Comparison of ENCODE assay signal across 7 cellular contexts in the genomic region with DNA sequence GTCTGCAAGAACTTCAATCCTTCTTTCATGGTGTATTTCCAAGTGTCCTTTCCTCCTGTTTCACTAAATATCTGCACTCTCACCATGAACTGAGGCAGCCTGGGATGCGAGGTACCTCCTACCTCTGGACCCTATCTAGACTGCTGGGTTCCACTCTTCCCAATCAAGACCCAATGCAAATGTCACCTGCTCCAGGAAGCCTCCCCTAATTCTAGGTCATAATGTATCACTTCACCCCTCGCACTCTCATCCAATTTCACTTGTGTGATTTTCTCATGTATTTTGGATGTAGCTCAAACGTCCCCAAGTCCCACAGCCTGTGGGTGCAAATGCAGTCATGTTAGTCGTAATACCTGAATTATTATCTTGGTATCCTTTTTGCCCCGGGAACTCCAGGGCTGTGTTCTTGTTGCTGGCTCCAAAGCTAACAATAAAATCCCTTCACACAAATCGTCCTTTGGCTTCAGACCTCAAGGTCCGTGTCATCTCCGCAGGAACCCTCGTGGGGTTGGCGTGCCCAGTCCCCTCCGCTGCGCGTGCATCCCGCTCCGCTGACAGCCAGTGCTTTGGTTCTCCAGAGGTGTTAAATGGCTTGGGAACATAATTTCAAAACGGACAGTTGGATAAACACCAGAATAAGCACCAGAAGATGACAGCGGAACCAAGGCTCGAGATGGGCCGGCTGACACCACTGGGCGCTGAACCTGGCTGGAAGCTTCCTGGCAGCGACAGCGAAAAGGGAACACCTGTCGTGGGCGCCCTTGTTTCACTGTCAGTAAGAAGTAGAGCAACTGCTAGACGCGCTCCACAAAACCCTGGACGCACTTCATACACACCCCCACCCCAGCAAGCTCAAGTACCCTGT. TPM values are rescaled to one million over a fixed set of nuclear protein-coding genes. Genes with fewer than 3 reads are reported as not detected.
DNase-seq lines count a peak whose midpoint lies in the region; ATAC-seq and TF ChIP-seq lines count a peak whose summit lies in the region.

No MANE protein-coding gene starts in this region.

- H3K9me3 Mint-ChIP-seq in activated CD8-positive, alpha-beta T cell treated with anti-CD3 and anti-CD28 coated beads for 36 hours: peaks cover 15% of the 10 kb centered on the region

- H3K36me3 ChIP-seq in iPS DF 6.9 (ENCODE audit: control insufficient read depth, insufficient read depth, low read length) (no peaks in the 10 kb centered on the region), spleen (no peaks in the 10 kb centered on the region)

- CTCF ChIA-PET in activated CD8-positive, alpha-beta T cell treated with anti-CD3 and anti-CD28 coated beads for 36 hours (lab: Charles Lee): interaction anchor here (0.7 to 1.3 kb wide), 5 partner anchors 13 to 124 kb away, joined by 3 read pairs; no protein-coding TSS in a partner anchor

- H3K4me3 ChIP-seq in HL-60 (replicated peaks; ENCODE audit: insufficient read depth, low read length) (peak overlapping the region; percentile 72), iPS DF 6.9 (ENCODE audit: low read length) (peak overlapping the region; percentile 54; the same call in 1 of the 2 replicates), spleen (peak overlapping the region; percentile 60 to 86 (median 68))

- no peaks in the 10 kb centered on the region for H3K27me3 ChIP-seq in HL-60 (ENCODE audit: insufficient read depth, poor library complexity, severe bottlenecking)
- no peaks in the 10 kb centered on the region for H3K27me3 ChIP-seq in iPS DF 6.9 (ENCODE audit: control insufficient read depth, insufficient read depth, low read length)
- no peaks in the 10 kb centered on the region for H3K27me3 ChIP-seq in spleen (replicated peaks in 1 of 7)

- TF ChIP-seq CTCF in HL-60 (IDR thresholded peaks at IDR 0.05; ENCODE audit: insufficient read depth, low read length): no peak
- no peak for TF ChIP-seq CTCF in activated CD8-positive, alpha-beta T cell treated with anti-CD3 and anti-CD28 coated beads for 36 hours (IDR thresholded peaks at IDR 0.05)
- TF ChIP-seq CTCF in spleen (IDR thresholded peaks at IDR 0.05 in 8 of 11, conservative IDR thresholded peaks at IDR 0.05 in 3 of 11): no peak
- no peak for TF ChIP-seq CTCF in GM10266 (IDR thresholded peaks at IDR 0.05; ENCODE audit: control insufficient read depth, insufficient read depth, low read depth, missing control alignments)

- no peaks in the 10 kb centered on the region for H3K27me3 Mint-ChIP-seq in activated CD8-positive, alpha-beta T cell treated with anti-CD3 and anti-CD28 coated beads for 36 hours

- POLR2A ChIA-PET in activated CD8-positive, alpha-beta T cell treated with anti-CD3 and anti-CD28 coated beads for 36 hours (lab: Charles Lee): interaction anchor here (0.7 to 3.9 kb wide), 3 partner anchors 42 to 223 kb away, joined by 3 to 50 read pairs (median 3); a partner anchor contains a TSS

- H3K4me3 Mint-ChIP-seq in activated CD8-positive, alpha-beta T cell treated with anti-CD3 and anti-CD28 coated beads for 36 hours: peak overlapping the region; percentile 59

- no CpG with 5 or more reads among the region's 27 CpGs for WGBS in iPS DF 6.9 (ENCODE audit: insufficient coverage, insufficient read length)
- WGBS in spleen, 5 donors: 82 to 87% (median 83%) methylated on average over 24 to 27 of the region's 27 CpGs

- H3K27ac ChIP-seq in HL-60 (replicated peaks) (no peak overlapping the region; the same call in 1 of the 2 replicates), iPS DF 6.9 (ENCODE audit: low read length) (no peak overlapping the region), spleen (peak overlapping the region in 7 of 8 donors; percentile 92 to 100 (median 97))

- ATAC-seq in activated CD8-positive, alpha-beta T cell treated with anti-CD3 and anti-CD28 coated beads for 36 hours: no peak
- no peak for ATAC-seq in HG02970 (IDR thresholded peaks at IDR 0.05; ENCODE audit: low FRiP score, unreplicated experiment)

- H3K27ac Mint-ChIP-seq in activated CD8-positive, alpha-beta T cell treated with anti-CD3 and anti-CD28 coated beads for 36 hours: peak overlapping the region; percentile 42

- TF ChIP-seq POLR2A in spleen (IDR thresholded peaks at IDR 0.05): no peak

- H3K4me1 ChIP-seq in iPS DF 6.9 (ENCODE audit: control insufficient read depth, insufficient read depth, low read length) (0 out of 2 replicates have a peak, but pooled peaks cover 2% of the 10 kb centered on the region), spleen (peaks cover 18 to 76% (median 43%) of the 10 kb centered on the region in 6 donors)

- peaks cover 19% of the 10 kb centered on the region for H3K36me3 Mint-ChIP-seq in activated CD8-positive, alpha-beta T cell treated with anti-CD3 and anti-CD28 coated beads for 36 hours (ENCODE audit: low read depth)

- DNase-seq in HL-60 (ENCODE audit: low read depth in 1 of 2, low spot score in 1 of 2) (no peak), iPS DF 6.9 (ENCODE audit: low read depth, low spot score) (no peak), spleen (no peak), activated gamma-delta T cell (lab: John Stamatoyannopoulos, UW) (no peak), GM10266 (ENCODE audit: extremely low spot score) (no peak)
- DNase-seq in activated CD8-positive, alpha-beta T cell treated with anti-CD3 and anti-CD28 coated beads for 36 hours: no peak

- H3K9me3 ChIP-seq in iPS DF 6.9 (ENCODE audit: control insufficient read depth, insufficient read depth, low read length): no peaks in the 10 kb centered on the region
- peaks cover 0 to 5% (median 0%) of the 10 kb centered on the region in 8 donors for H3K9me3 ChIP-seq in spleen

- H3K4me1 Mint-ChIP-seq in activated CD8-positive, alpha-beta T cell treated with anti-CD3 and anti-CD28 coated beads for 36 hours (ENCODE audit: low read depth): peaks cover 65% of the 10 kb centered on the region

- intact Hi-C loops in activated CD8-positive, alpha-beta T cell treated with anti-CD3 and anti-CD28 coated beads for 36 hours (cut with micrococcal nuclease): loop anchor here (5.0 kb wide), 1 partner anchor 100 kb away; no protein-coding TSS in a partner anchor
- intact Hi-C loops in spleen (cut with DNase I; ENCODE audit: low total_unique reads): loop anchor here (10.0 kb wide), 2 partner anchors 123 to 213 kb away; no protein-coding TSS in a partner anchor

RNA-seq across cellular contexts. Expression of a gene that starts 1.0 kb away (rescaled TPM):
- 10 to 100 TPM; 27.3 to 28.2 TPM for total RNA-seq in activated CD8-positive, alpha-beta T cell treated with anti-CD3 and anti-CD28 coated beads for 36 hours
- total RNA-seq in spleen: 100 to 1,000 TPM in 4 of 7 donors, 10 to 100 TPM in 3; 60.5 to 131 (median 102) TPM
- 1 to 10 TPM; 6.7 to 9.8 (median 7.2) TPM for polyA plus RNA-seq in spleen

Comparison
In these comparisons a context has a peak if more than half of its experiments do, and no peak if none do; other contexts are left out.
1. H3K27ac ChIP-seq: peak in spleen (7 of 8); none in HL-60 (single experiment) and iPS DF 6.9 (single experiment).
2. Peak in every context shown above with its lines, with median percentiles within 50 percentile points of each other: H3K4me3 ChIP-seq.